ENCODE assay signal across 17 cellular contexts in the genomic region with DNA sequence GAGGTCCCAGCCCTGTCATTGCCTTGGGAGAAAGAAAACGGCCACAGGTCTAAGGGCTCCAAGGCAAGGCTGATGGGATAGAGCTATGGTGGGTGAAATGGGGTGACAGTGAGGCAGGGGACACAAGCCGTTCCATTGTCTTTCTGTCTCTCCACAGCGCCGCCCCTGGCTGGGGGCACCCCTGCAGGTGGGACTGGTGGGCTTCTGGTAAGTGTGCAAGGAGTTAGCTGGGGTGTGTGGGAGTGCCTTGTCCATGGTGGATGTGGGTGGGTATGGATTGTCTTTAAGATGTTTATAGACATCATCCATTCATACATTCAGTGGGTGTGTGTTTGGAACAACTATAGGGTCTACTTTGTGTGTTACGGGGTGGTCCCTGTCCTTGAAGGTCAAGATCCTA. TPM values are rescaled to one million over a fixed set of nuclear protein-coding genes. Genes with fewer than 3 reads are reported as not detected.
DNase-seq lines count a peak whose midpoint lies in the region; FAIRE-seq and TF ChIP-seq lines count a peak whose summit lies in the region.
"Had no signal": no experiment of that assay in that cellular context is flagged by ENCODE, and none has a peak within 500 bp of the region (broad histone marks: within the 10 kb centered on the region; RNA-seq: fewer than 3 reads in every experiment).

No MANE protein-coding gene starts in this region.

- no peak overlapping the region for H3K23ac ChIP-seq in mesenchymal stem cell (ENCODE audit: low read length in 2 of 2)

- no peak overlapping the region for H3K4me2 ChIP-seq in mesenchymal stem cell (ENCODE audit: low read length, poor library complexity, severe bottlenecking)
- H3K4me2 ChIP-seq: BLaER1 treated with 17β-estradiol and CSF1 and Interleukin-3, amounts not matched to agents 10 nM and 100 nM had no signal

- H3K4me3 ChIP-seq in HEK293 (ENCODE audit: low read depth, low read length) (no peak overlapping the region), choroid plexus epithelial cell (ENCODE audit: low read depth, low read length) (no peak overlapping the region), mesenchymal stem cell (ENCODE audit: insufficient read depth in 1 of 2, low read depth in 1 of 2, low read length in 2 of 2) (no peak overlapping the region), thyroid gland (replicated peaks in 1 of 3) (no peak overlapping the region)
- H3K4me3 ChIP-seq: BLaER1 treated with 17β-estradiol and CSF1 and Interleukin-3, amounts not matched to agents 10 nM and 100 nM had no signal

- H2BK5ac ChIP-seq in mesenchymal stem cell (ENCODE audit: low read depth, low read length, poor library complexity, severe bottlenecking): no peak overlapping the region

- TF ChIP-seq POLR2A in thyroid gland (IDR thresholded peaks at IDR 0.05): no peak

- H3K27ac ChIP-seq in 22Rv1 (peak overlapping the region; percentile 99; the same call in 1 of the 2 replicates), HEK293 (ENCODE audit: extremely low read depth, low read depth, low read length) (no peak overlapping the region), mesenchymal stem cell (ENCODE audit: low read length, poor library complexity, severe bottlenecking) (no peak overlapping the region), thyroid gland (no peak overlapping the region)
- H3K27ac ChIP-seq: BLaER1 treated with 17β-estradiol and CSF1 and Interleukin-3, amounts not matched to agents 10 nM and 100 nM had no signal

- H3K27me3 Mint-ChIP-seq in activated T-helper 2 cell treated with anti-CD3 and anti-CD28 coated beads, Interferon-gamma antibody, Interleukin-2, Interleukin-4, amounts not matched to agents 10 μg/mL and 5 μg/mL and 100 μg/mL, durations not matched to agents 14 hours and 24 hours and 36 hours (ENCODE audit: low read depth): peaks cover 2% of the 10 kb centered on the region

- H3K9me3 ChIP-seq in HEK293 (ENCODE audit: control insufficient read depth, insufficient read depth, low read depth, low read length) (no peaks in the 10 kb centered on the region), mesenchymal stem cell (ENCODE audit: control insufficient read depth, low read length) (no peaks in the 10 kb centered on the region), thyroid gland (no peaks in the 10 kb centered on the region)
- H3K9me3 ChIP-seq: BLaER1 treated with 17β-estradiol and CSF1 and Interleukin-3, amounts not matched to agents 10 nM and 100 nM had no signal

- FAIRE-seq in D721Med (lab: Jason Lieb, UNC): no peak

- no peak overlapping the region for H2AFZ ChIP-seq in mesenchymal stem cell (ENCODE audit: low read depth, low read length)

- DNase-seq in choroid plexus epithelial cell (ENCODE audit: low read depth): no peak
- DNase-seq in mesenchymal stem cell: no peak
- no peak for DNase-seq in thyroid gland
- no peak for DNase-seq in activated T-helper 2 cell treated with anti-CD3 and anti-CD28 coated beads, Interferon-gamma antibody, Interleukin-2, Interleukin-4, amounts not matched to agents 10 μg/mL and 5 μg/mL and 100 μg/mL, durations not matched to agents 14 hours and 24 hours and 36 hours (ENCODE audit: low spot score)
- no peak for DNase-seq in D721Med (ENCODE audit: insufficient read length, low spot score)
- DNase-seq in NCI-H2029 (lab: John Stamatoyannopoulos, UW): no peak
- DNase-seq: IMR-90, Kasumi-1, NCI-H1417, NCI-H1930, NCI-H2171, NCI-H446, NCI-H69, RPMI8226 had no signal

- H3K27me3 ChIP-seq in mesenchymal stem cell (ENCODE audit: control insufficient read depth in 1 of 2, insufficient read depth in 1 of 2, low read length in 2 of 2) (no peaks in the 10 kb centered on the region), thyroid gland (no peaks in the 10 kb centered on the region)
- H3K27me3 ChIP-seq: BLaER1 treated with 17β-estradiol and CSF1 and Interleukin-3, amounts not matched to agents 10 nM and 100 nM had no signal

- H3K4me3 Mint-ChIP-seq in activated T-helper 2 cell treated with anti-CD3 and anti-CD28 coated beads, Interferon-gamma antibody, Interleukin-2, Interleukin-4, amounts not matched to agents 10 μg/mL and 5 μg/mL and 100 μg/mL, durations not matched to agents 14 hours and 24 hours and 36 hours (ENCODE audit: low read depth): no peak overlapping the region

- no peak overlapping the region for H2BK12ac ChIP-seq in mesenchymal stem cell (ENCODE audit: low read length in 2 of 2)

- no peaks in the 10 kb centered on the region for H3K9me3 Mint-ChIP-seq in activated T-helper 2 cell treated with anti-CD3 and anti-CD28 coated beads, Interferon-gamma antibody, Interleukin-2, Interleukin-4, amounts not matched to agents 10 μg/mL and 5 μg/mL and 100 μg/mL, durations not matched to agents 14 hours and 24 hours and 36 hours

- peaks cover 39% of the 10 kb centered on the region for H3K79me1 ChIP-seq in mesenchymal stem cell (replicated peaks; ENCODE audit: low read length, poor library complexity, severe bottlenecking)

- no peak overlapping the region for H3K14ac ChIP-seq in mesenchymal stem cell (ENCODE audit: low read length in 2 of 2)

- H3K4me1 ChIP-seq in HEK293 (ENCODE audit: control insufficient read depth, insufficient read depth, low read length) (peaks cover 3% of the 10 kb centered on the region; the same call in 1 of the 2 replicates), mesenchymal stem cell (ENCODE audit: control insufficient read depth, insufficient read depth, low read depth, low read length) (peaks cover 5% of the 10 kb centered on the region), thyroid gland (peaks cover 11 to 14% of the 10 kb centered on the region in 2 donors)

- no peak overlapping the region for H2BK120ac ChIP-seq in mesenchymal stem cell (ENCODE audit: low read depth, low read length)

- H4K8ac ChIP-seq in mesenchymal stem cell (ENCODE audit: low read length): peak overlapping the region; percentile 12

- H3K4ac ChIP-seq in mesenchymal stem cell (ENCODE audit: low read depth in 1 of 2, low read length in 2 of 2): no peak overlapping the region

- no peak overlapping the region for H2BK15ac ChIP-seq in mesenchymal stem cell (ENCODE audit: low read depth, poor library complexity, severe bottlenecking)

- H3K4me1 Mint-ChIP-seq in activated T-helper 2 cell treated with anti-CD3 and anti-CD28 coated beads, Interferon-gamma antibody, Interleukin-2, Interleukin-4, amounts not matched to agents 10 μg/mL and 5 μg/mL and 100 μg/mL, durations not matched to agents 14 hours and 24 hours and 36 hours (ENCODE audit: low read depth): peaks cover 25% of the 10 kb centered on the region

- WGBS in mesenchymal stem cell: 62% methylated on average over 5 of the region's 5 CpGs
- WGBS in thyroid gland, 2 donors: 69 to 79% methylated on average over 5 of the region's 5 CpGs

- H3K27ac Mint-ChIP-seq in activated T-helper 2 cell treated with anti-CD3 and anti-CD28 coated beads, Interferon-gamma antibody, Interleukin-2, Interleukin-4, amounts not matched to agents 10 μg/mL and 5 μg/mL and 100 μg/mL, durations not matched to agents 14 hours and 24 hours and 36 hours: no peak overlapping the region

- H3K9ac ChIP-seq in mesenchymal stem cell (ENCODE audit: low read length): no peak overlapping the region
- H3K9ac ChIP-seq: BLaER1 treated with 17β-estradiol and CSF1 and Interleukin-3, amounts not matched to agents 10 nM and 100 nM had no signal

- POLR2A ChIA-PET in HEK293 (lab: Yijun Ruan, JAX): no interaction called here

- CTCF ChIA-PET in HEK293 (lab: Yijun Ruan, JAX): interaction anchor here (0.5 to 10.1 kb wide), 12 partner anchors 8 to 429 kb away, joined by 3 to 112 read pairs (median 10); a partner anchor contains a TSS

- no peak overlapping the region for H3K18ac ChIP-seq in mesenchymal stem cell (ENCODE audit: low read depth in 1 of 2, low read length in 2 of 2)

- H2AK5ac ChIP-seq in mesenchymal stem cell (ENCODE audit: low read length, severe bottlenecking): no peak overlapping the region

- intact Hi-C loops in thyroid gland (cut with DNase I): no loop called here
- intact Hi-C loops in activated T-helper 2 cell treated with anti-CD3 and anti-CD28 coated beads, Interferon-gamma antibody, Interleukin-2, Interleukin-4, amounts not matched to agents 10 μg/mL and 5 μg/mL and 100 μg/mL, durations not matched to agents 14 hours and 24 hours and 36 hours (cut with micrococcal nuclease): no loop called here

- peaks cover 0 to 19% of the 10 kb centered on the region in 2 experiments; a peak in 1 of 3 replicates for H3K36me3 ChIP-seq in HEK293 (ENCODE audit: control insufficient read depth in 2 of 2, insufficient read depth in 1 of 2, low read length in 2 of 2)
- H3K36me3 ChIP-seq in mesenchymal stem cell (ENCODE audit: control insufficient read depth in 1 of 2, insufficient read depth in 2 of 2, low read depth in 1 of 2, low read length in 2 of 2): peaks cover 61 to 62% of the 10 kb centered on the region in 2 experiments
- H3K36me3 ChIP-seq in thyroid gland: peaks cover 18 to 22% of the 10 kb centered on the region in 2 donors

- no peak overlapping the region for H4K91ac ChIP-seq in mesenchymal stem cell (ENCODE audit: low read length)

- peaks cover 39% of the 10 kb centered on the region for H3K36me3 Mint-ChIP-seq in activated T-helper 2 cell treated with anti-CD3 and anti-CD28 coated beads, Interferon-gamma antibody, Interleukin-2, Interleukin-4, amounts not matched to agents 10 μg/mL and 5 μg/mL and 100 μg/mL, durations not matched to agents 14 hours and 24 hours and 36 hours (ENCODE audit: low read depth)

- TF ChIP-seq CTCF in 22Rv1 (IDR thresholded peaks at IDR 0.05): no peak
- TF ChIP-seq CTCF in HEK293 (tag by site-specific recombination; IDR thresholded peaks at IDR 0.05): no peak
- TF ChIP-seq CTCF in choroid plexus epithelial cell (conservative IDR thresholded peaks at IDR 0.05; ENCODE audit: low read depth, low read length): peak; percentile 14
- no peak for TF ChIP-seq CTCF in thyroid gland (IDR thresholded peaks at IDR 0.05)
- no peak for TF ChIP-seq CTCF in D721Med (IDR thresholded peaks at IDR 0.05; ENCODE audit: insufficient read depth, missing control alignments)

RNA-seq across cellular contexts. Expression of a gene that starts 7.5 kb away (rescaled TPM):
- 99.8 TPM for polyA plus RNA-seq in mesenchymal stem cell (2013, experiment 1 of 2)
- polyA plus RNA-seq in mesenchymal stem cell (2013, experiment 2 of 2): 93.2 TPM
- 10 to 100 TPM; 35.8 to 56.8 (median 43.3) TPM for total RNA-seq in thyroid gland
- total RNA-seq in activated T-helper 2 cell treated with anti-CD3 and anti-CD28 coated beads, Interferon-gamma antibody, Interleukin-2, Interleukin-4, amounts not matched to agents 10 μg/mL and 5 μg/mL and 100 μg/mL, durations not matched to agents 14 hours and 24 hours and 36 hours: 41.3 and 44.3 TPM in 2 replicates

RNA-seq across cellular contexts. Expression of a gene that starts 7.6 kb away (rescaled TPM):
- 1.3 TPM for polyA plus RNA-seq in mesenchymal stem cell (2013, experiment 1 of 2)
- 1.0 TPM for polyA plus RNA-seq in mesenchymal stem cell (2013, experiment 2 of 2)
- 1 to 10 TPM in 1 of 4 donors, under 1 TPM in 3; 0.24 to 1.1 (median 0.69) TPM for total RNA-seq in thyroid gland
- 0.53 and 0.64 TPM in 2 replicates for total RNA-seq in activated T-helper 2 cell treated with anti-CD3 and anti-CD28 coated beads, Interferon-gamma antibody, Interleukin-2, Interleukin-4, amounts not matched to agents 10 μg/mL and 5 μg/mL and 100 μg/mL, durations not matched to agents 14 hours and 24 hours and 36 hours

RNA-seq across cellular contexts. Expression of a gene that starts 23.3 kb away (rescaled TPM):
- 4.4 TPM for polyA plus RNA-seq in mesenchymal stem cell (2013, experiment 1 of 2)
- 3.9 TPM for polyA plus RNA-seq in mesenchymal stem cell (2013, experiment 2 of 2)
- total RNA-seq in thyroid gland: 1 to 10 TPM; 3.1 to 9.9 (median 6.3) TPM
- total RNA-seq in activated T-helper 2 cell treated with anti-CD3 and anti-CD28 coated beads, Interferon-gamma antibody, Interleukin-2, Interleukin-4, amounts not matched to agents 10 μg/mL and 5 μg/mL and 100 μg/mL, durations not matched to agents 14 hours and 24 hours and 36 hours: 0.55 and 0.67 TPM in 2 replicates

RNA-seq across cellular contexts. Expression of a gene that starts 38.9 kb away (rescaled TPM):
- polyA plus RNA-seq in mesenchymal stem cell (2013, experiment 1 of 2): 89.8 TPM
- polyA plus RNA-seq in mesenchymal stem cell (2013, experiment 2 of 2): 87.3 TPM
- 100 to 1,000 TPM in 1 of 4 donors, 10 to 100 TPM in 3; 75.4 to 107 (median 88.1) TPM for total RNA-seq in thyroid gland
- 19.2 and 22.2 TPM in 2 replicates for total RNA-seq in activated T-helper 2 cell treated with anti-CD3 and anti-CD28 coated beads, Interferon-gamma antibody, Interleukin-2, Interleukin-4, amounts not matched to agents 10 μg/mL and 5 μg/mL and 100 μg/mL, durations not matched to agents 14 hours and 24 hours and 36 hours

RNA-seq across cellular contexts. Expression of a gene that starts 51.1 kb away (rescaled TPM):
- polyA plus RNA-seq in mesenchymal stem cell (2013, experiment 1 of 2): 2.6 TPM
- polyA plus RNA-seq in mesenchymal stem cell (2013, experiment 2 of 2): 2.5 TPM
- 1 to 10 TPM; 5.5 to 7.7 (median 6.8) TPM for total RNA-seq in thyroid gland
- 25.9 and 27.2 TPM in 2 replicates for total RNA-seq in activated T-helper 2 cell treated with anti-CD3 and anti-CD28 coated beads, Interferon-gamma antibody, Interleukin-2, Interleukin-4, amounts not matched to agents 10 μg/mL and 5 μg/mL and 100 μg/mL, durations not matched to agents 14 hours and 24 hours and 36 hours
